Comparison of ENCODE assay signal across 1 cellular context in genomic region chr9:111037744-111038335, GRCh38.
A peak's percentile ranks its signal among the peaks of the same experiment; 100 is the strongest.
TF ChIP-seq lines count a peak whose summit lies in the region.

No MANE protein-coding gene starts in this region.

TF ChIP-seq in HEK293, 187 proteins besides CTCF, POLR2A, EP300 and RAD21 (continued from another document):
- TF ChIP-seq ZNF148 (tag by site-specific recombination; IDR thresholded peaks at IDR 0.05; ENCODE audit: borderline replicate concordance) (no peak), ZNF791 (tag by site-specific recombination; IDR thresholded peaks at IDR 0.05) (no peak), ZNF549 (tag by site-specific recombination; IDR thresholded peaks at IDR 0.05) (no peak), ZFP3 (tag by site-specific recombination; IDR thresholded peaks at IDR 0.05; ENCODE audit: low read depth) (no peak), ZSCAN30 (tag by site-specific recombination; IDR thresholded peaks at IDR 0.05) (peak; percentile 43; the same call in 1 of the 2 replicates), GFI1B (tag by site-specific recombination; IDR thresholded peaks at IDR 0.05) (no peak), TCF7L2 (IDR thresholded peaks at IDR 0.05; ENCODE audit: borderline replicate concordance, low read depth, low read length) (no peak), ZNF423 (tag by site-specific recombination; IDR thresholded peaks at IDR 0.05) (peak; percentile 70; the same call in 1 of the 2 replicates), ZNF629 (tag by site-specific recombination; IDR thresholded peaks at IDR 0.05) (0 out of 2 replicates have a peak, but pooled peaks have one; percentile 13), ZBTB17 (tag by site-specific recombination; IDR thresholded peaks at IDR 0.05) (no peak), PATZ1 (tag by site-specific recombination; IDR thresholded peaks at IDR 0.05) (0 out of 2 replicates have a peak, but pooled peaks have one; percentile 19), ZFHX2 (tag by site-specific recombination; conservative IDR thresholded peaks at IDR 0.05) (peak; percentile 76), ZNF530 (tag by site-specific recombination; IDR thresholded peaks at IDR 0.05; ENCODE audit: low read depth) (no peak), ZNF501 (tag by site-specific recombination; IDR thresholded peaks at IDR 0.05) (no peak), ZNF114 (tag by site-specific recombination; IDR thresholded peaks at IDR 0.05) (no peak), ZBTB48 (tag by site-specific recombination; IDR thresholded peaks at IDR 0.05) (no peak), ZNF561 (tag by site-specific recombination; IDR thresholded peaks at IDR 0.05; ENCODE audit: borderline replicate concordance) (peak; percentile 51; the same call in 1 of the 2 replicates), ZNF510 (tag by site-specific recombination; IDR thresholded peaks at IDR 0.05; ENCODE audit: insufficient replicate concordance) (no peak), KLF1 (tag by site-specific recombination; IDR thresholded peaks at IDR 0.05) (no peak), OVOL3 (tag by site-specific recombination; IDR thresholded peaks at IDR 0.05) (no peak), ZNF324 (tag by site-specific recombination; IDR thresholded peaks at IDR 0.05) (no peak), ZSCAN5A (tag by site-specific recombination; IDR thresholded peaks at IDR 0.05) (no peak), ZNF398 (tag by site-specific recombination; IDR thresholded peaks at IDR 0.05) (no peak; the same call in 1 of the 2 replicates), GLIS2 (tag by site-specific recombination; IDR thresholded peaks at IDR 0.05) (peak; percentile 51; the same call in 1 of the 2 replicates), ZNF449 (tag by site-specific recombination; IDR thresholded peaks at IDR 0.05) (no peak), ZNF266 (tag by site-specific recombination; IDR thresholded peaks at IDR 0.05; ENCODE audit: low read depth) (no peak), ZNF10 (tag by site-specific recombination; IDR thresholded peaks at IDR 0.05) (no peak)
